ENCODE assay signal across 12 cellular contexts in genomic region chr3:195715583-195716266, GRCh38. TPM values are rescaled to one million over a fixed set of nuclear protein-coding genes. Genes with fewer than 3 reads are reported as not detected.
A peak's percentile ranks its signal among the peaks of the same experiment; 100 is the strongest.
DNase-seq lines count a peak whose midpoint lies in the region; ATAC-seq and TF ChIP-seq lines count a peak whose summit lies in the region.
"Had no signal": no experiment of that assay in that cellular context is flagged by ENCODE, and none has a peak within 500 bp of the region (broad histone marks: within the 10 kb centered on the region; RNA-seq: fewer than 3 reads in every experiment).

No MANE protein-coding gene starts in this region.

- H3K4me3 Mint-ChIP-seq in MCF 10A (ENCODE audit: unreplicated experiment) (no peak overlapping the region), type B pancreatic cell (peak overlapping the region; percentile 6)
- H3K4me3 Mint-ChIP-seq: neural crest cell had no signal

- POLR2A ChIA-PET in MCF 10A (lab: Yijun Ruan, JAX), result interaction anchor here (0.6 to 3.4 kb wide), 5 partner anchors 8 to 364 kb away, joined by 3 to 24 read pairs (median 4); no protein-coding TSS in a partner anchor

- H3K4me3 ChIP-seq in breast epithelium (no peak overlapping the region), mucosa of descending colon (no peak overlapping the region)

- H3K9me3 Mint-ChIP-seq in MCF 10A (ENCODE audit: unreplicated experiment) (no peaks in the 10 kb centered on the region), type B pancreatic cell (peaks cover 11% of the 10 kb centered on the region)

- H3K27me3 ChIP-seq in breast epithelium, result no peaks in the 10 kb centered on the region

- H3K36me3 ChIP-seq in breast epithelium (no peaks in the 10 kb centered on the region), mucosa of descending colon (ENCODE audit: low read depth) (peaks cover 9% of the 10 kb centered on the region)

- no TSS peak for BruUV-seq in MCF 10A (replicated peaks; lab: Mats Ljungman, UMichigan)

- H3K4me1 ChIP-seq in breast epithelium (no peaks in the 10 kb centered on the region), mucosa of descending colon (ENCODE audit: low read depth) (peaks cover 5% of the 10 kb centered on the region)

- H3K27ac ChIP-seq in breast epithelium, result no peak overlapping the region

- peaks cover 13% of the 10 kb centered on the region for H3K4me1 Mint-ChIP-seq in MCF 10A (ENCODE audit: insufficient read depth, unreplicated experiment)
- peaks cover 18% of the 10 kb centered on the region for H3K4me1 Mint-ChIP-seq in type B pancreatic cell (ENCODE audit: unreplicated experiment)

- H3K27me3 Mint-ChIP-seq in MCF 10A (ENCODE audit: insufficient read depth, unreplicated experiment) (peaks cover 52% of the 10 kb centered on the region), type B pancreatic cell (no peaks in the 10 kb centered on the region)

- ATAC-seq in mucosa of descending colon (peak; percentile 59), GM18519 (IDR thresholded peaks at IDR 0.05; ENCODE audit: low FRiP score, unreplicated experiment) (no peak)

- H3K27ac Mint-ChIP-seq in MCF 10A (ENCODE audit: low read depth, unreplicated experiment), result no peak overlapping the region
- peak overlapping the region; percentile 78 for H3K27ac Mint-ChIP-seq in type B pancreatic cell

- H3K9me3 ChIP-seq in breast epithelium (no peaks in the 10 kb centered on the region), mucosa of descending colon (no peaks in the 10 kb centered on the region)

- CTCF ChIA-PET in MCF 10A (lab: Yijun Ruan, JAX), result interaction anchor here (0.7 to 1.2 kb wide), 3 partner anchors 31 to 135 kb away, joined by 3 to 4 read pairs (median 4); no protein-coding TSS in a partner anchor

- TF ChIP-seq CTCF in MCF 10A (IDR thresholded peaks at IDR 0.05; ENCODE audit: unreplicated experiment) (no peak), breast epithelium (IDR thresholded peaks at IDR 0.05) (no peak), mucosa of descending colon (IDR thresholded peaks at IDR 0.05) (no peak), type B pancreatic cell (conservative IDR thresholded peaks at IDR 0.05) (no peak)

- intact Hi-C loops in MCF 10A (cut with micrococcal nuclease), result no loop called here
- intact Hi-C loops in breast epithelium (cut with DNase I; ENCODE audit: low total_unique reads), result no loop called here
- intact Hi-C loops in mucosa of descending colon (cut with DNase I, micrococcal nuclease), result no loop called here

- no peak for TF ChIP-seq POLR2A in breast epithelium (IDR thresholded peaks at IDR 0.05)

- peak; percentile 83 for DNase-seq in MCF 10A (ENCODE audit: unreplicated experiment)
- DNase-seq in breast epithelium (ENCODE audit: low spot score in 2 of 2), result no peak
- peak; percentile 71 for DNase-seq in amniotic epithelial cell (ENCODE audit: low read depth)
- DNase-seq in mucosa of descending colon, result peak in 1 of 3 donors; percentile 25
- DNase-seq in type B pancreatic cell (ENCODE audit: extremely low spot score, unreplicated experiment), result no peak
- no peak for DNase-seq in NCI-H1694 (lab: John Stamatoyannopoulos, UW)
- DNase-seq in DMS114 treated with DMSO at 0.1 percent for 48 hours (lab: John Stamatoyannopoulos, UW; ENCODE audit: unreplicated experiment), result no peak
- DNase-seq: activated CD8-positive, alpha-beta memory T cell treated with anti-CD3 and anti-CD28 coated beads for 24 hours; C1 segment of cervical spinal cord; RPMI8226 had no signal

- H3K36me3 Mint-ChIP-seq in MCF 10A (ENCODE audit: insufficient read depth, unreplicated experiment) (no peaks in the 10 kb centered on the region), type B pancreatic cell (peaks cover 17% of the 10 kb centered on the region)

RNA-seq across cellular contexts. Expression of gene MUC20, which starts 5.1 kb away (rescaled TPM):
- total RNA-seq in MCF 10A (2022) (2.3 and 3.5 TPM in 2 replicates), breast epithelium (10 to 100 TPM in 2 of 3 donors, 1 to 10 TPM in 1; 2.7 to 24.3 (median 20.1) TPM), mucosa of descending colon (100 to 1,000 TPM in 2 of 3 donors, 10 to 100 TPM in 1; 29.5 to 147 (median 112) TPM), type B pancreatic cell (ENCODE audit: low replicate concordance) (19.7 and 20.0 TPM in 2 replicates)

Comparison
In these comparisons a context has a peak if more than half of its experiments do, and no peak if none do; other contexts are left out.
1. DNase-seq: peak in MCF 10A (single experiment) and amniotic epithelial cell (single experiment); none in breast epithelium (0 of 2), type B pancreatic cell (single experiment), NCI-H1694 (single experiment) and DMS114 treated with DMSO at 0.1 percent for 48 hours (single experiment).